Comparison of ENCODE assay signal across 1 cellular context in the genomic region with DNA sequence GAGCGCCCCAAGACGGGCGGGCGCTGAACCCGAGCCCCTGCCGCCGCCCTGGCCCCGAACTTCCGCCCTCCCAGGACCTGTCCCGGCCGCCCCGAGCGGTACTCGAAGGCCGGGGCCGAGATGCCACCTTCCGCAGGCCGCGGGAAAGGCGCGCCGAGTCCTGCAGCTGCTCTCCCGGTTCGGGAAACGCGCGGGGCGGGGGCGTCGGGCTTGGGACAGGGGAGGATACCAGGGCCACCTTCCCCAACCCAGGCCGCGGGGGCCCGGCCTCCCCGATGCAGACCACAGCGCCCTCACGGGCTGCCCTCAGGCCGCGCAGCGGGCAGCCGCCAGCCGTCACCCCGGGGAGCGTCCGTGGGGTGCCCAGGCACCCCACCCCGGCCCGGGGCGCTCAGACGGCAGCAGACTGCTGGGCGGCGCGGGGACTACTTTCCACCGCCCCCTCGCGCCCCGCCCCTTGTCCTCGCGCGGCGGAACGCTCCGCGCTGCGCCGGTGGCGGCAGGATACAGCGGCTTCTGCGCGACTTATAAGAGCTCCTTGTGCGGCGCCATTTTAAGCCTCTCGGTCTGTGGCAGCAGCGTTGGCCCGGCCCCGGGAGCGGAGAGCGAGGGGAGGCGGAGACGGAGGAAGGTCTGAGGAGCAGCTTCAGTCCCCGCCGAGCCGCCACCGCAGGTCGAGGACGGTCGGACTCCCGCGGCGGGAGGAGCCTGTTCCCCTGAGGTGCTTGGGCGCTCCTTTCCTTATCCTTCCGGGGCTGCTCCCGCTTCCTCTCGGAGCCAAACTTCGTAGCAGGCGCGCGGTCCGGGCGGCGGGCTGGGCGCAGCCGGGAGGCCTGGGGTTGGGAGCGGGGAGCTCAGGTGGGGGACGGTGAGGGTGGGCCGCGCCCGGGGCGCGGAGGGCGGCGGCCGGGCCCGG.
TF ChIP-seq lines count a peak whose summit lies in the region.

A gene (plus strand): TSS at position 556 of the 916 bp plus-strand sequence. CDS start 24,564 bp downstream, outside the sequence.

TF ChIP-seq in K562, 482 proteins besides CTCF, POLR2A, EP300 and RAD21 (continued from another document and continues in another):
- TF ChIP-seq NCOR1 (IDR thresholded peaks at IDR 0.05) = peak; percentile 62; the same call in 1 of the 2 replicates
- TF ChIP-seq ZNF24 (IDR thresholded peaks at IDR 0.05) = peak; percentile 72
- TF ChIP-seq, protein P1, sequence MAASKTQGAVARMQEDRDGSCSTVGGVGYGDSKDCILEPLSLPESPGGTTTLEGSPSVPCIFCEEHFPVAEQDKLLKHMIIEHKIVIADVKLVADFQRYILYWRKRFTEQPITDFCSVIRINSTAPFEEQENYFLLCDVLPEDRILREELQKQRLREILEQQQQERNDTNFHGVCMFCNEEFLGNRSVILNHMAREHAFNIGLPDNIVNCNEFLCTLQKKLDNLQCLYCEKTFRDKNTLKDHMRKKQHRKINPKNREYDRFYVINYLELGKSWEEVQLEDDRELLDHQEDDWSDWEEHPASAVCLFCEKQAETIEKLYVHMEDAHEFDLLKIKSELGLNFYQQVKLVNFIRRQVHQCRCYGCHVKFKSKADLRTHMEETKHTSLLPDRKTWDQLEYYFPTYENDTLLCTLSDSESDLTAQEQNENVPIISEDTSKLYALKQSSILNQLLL (CRISPR knock-in tag; IDR thresholded peaks at IDR 0.05; ENCODE audit: borderline replicate concordance) = no peak
- TF ChIP-seq SIN3A (IDR thresholded peaks at IDR 0.05; ENCODE audit: borderline replicate concordance in 2 of 2, control insufficient read depth in 1 of 2, low read depth in 2 of 2, low read length in 2 of 2) = peak; percentile 93 to 97
- TF ChIP-seq FOXA3 (CRISPR knock-in tag; conservative IDR thresholded peaks at IDR 0.05 in 1 of 2, IDR thresholded peaks at IDR 0.05 in 1 of 2) = peak in 1 of 2 experiments; percentile 29; a peak in 1 of 4 replicates
- TF ChIP-seq KAT7 (CRISPR knock-in tag; IDR thresholded peaks at IDR 0.05; ENCODE audit: borderline replicate concordance) = peak; percentile 58; the same call in 1 of the 2 replicates
- TF ChIP-seq, protein P2, sequence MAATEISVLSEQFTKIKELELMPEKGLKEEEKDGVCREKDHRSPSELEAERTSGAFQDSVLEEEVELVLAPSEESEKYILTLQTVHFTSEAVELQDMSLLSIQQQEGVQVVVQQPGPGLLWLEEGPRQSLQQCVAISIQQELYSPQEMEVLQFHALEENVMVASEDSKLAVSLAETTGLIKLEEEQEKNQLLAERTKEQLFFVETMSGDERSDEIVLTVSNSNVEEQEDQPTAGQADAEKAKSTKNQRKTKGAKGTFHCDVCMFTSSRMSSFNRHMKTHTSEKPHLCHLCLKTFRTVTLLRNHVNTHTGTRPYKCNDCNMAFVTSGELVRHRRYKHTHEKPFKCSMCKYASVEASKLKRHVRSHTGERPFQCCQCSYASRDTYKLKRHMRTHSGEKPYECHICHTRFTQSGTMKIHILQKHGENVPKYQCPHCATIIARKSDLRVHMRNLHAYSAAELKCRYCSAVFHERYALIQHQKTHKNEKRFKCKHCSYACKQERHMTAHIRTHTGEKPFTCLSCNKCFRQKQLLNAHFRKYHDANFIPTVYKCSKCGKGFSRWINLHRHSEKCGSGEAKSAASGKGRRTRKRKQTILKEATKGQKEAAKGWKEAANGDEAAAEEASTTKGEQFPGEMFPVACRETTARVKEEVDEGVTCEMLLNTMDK (IDR thresholded peaks at IDR 0.05; ENCODE audit: borderline replicate concordance, insufficient read depth, low read depth, low read length, poor library complexity, severe bottlenecking) = no peak
- TF ChIP-seq ZNF134 (CRISPR knock-in tag; conservative IDR thresholded peaks at IDR 0.05) = no peak
- TF ChIP-seq GABPB2 (CRISPR knock-in tag; conservative IDR thresholded peaks at IDR 0.05) = no peak
- no peak; the same call in 1 of the 2 replicates for TF ChIP-seq PHB (CRISPR knock-in tag; IDR thresholded peaks at IDR 0.05)
- TF ChIP-seq KLF10 (CRISPR knock-in tag; IDR thresholded peaks at IDR 0.05) = no peak
- peak in 1 of 2 experiments; percentile 79; a peak in 2 of 4 replicates for TF ChIP-seq RCOR1 (IDR thresholded peaks at IDR 0.05; ENCODE audit: borderline replicate concordance in 1 of 2, low read depth in 2 of 2, low read length in 2 of 2)
- TF ChIP-seq, protein P3, sequence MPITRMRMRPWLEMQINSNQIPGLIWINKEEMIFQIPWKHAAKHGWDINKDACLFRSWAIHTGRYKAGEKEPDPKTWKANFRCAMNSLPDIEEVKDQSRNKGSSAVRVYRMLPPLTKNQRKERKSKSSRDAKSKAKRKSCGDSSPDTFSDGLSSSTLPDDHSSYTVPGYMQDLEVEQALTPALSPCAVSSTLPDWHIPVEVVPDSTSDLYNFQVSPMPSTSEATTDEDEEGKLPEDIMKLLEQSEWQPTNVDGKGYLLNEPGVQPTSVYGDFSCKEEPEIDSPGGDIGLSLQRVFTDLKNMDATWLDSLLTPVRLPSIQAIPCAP (CRISPR knock-in tag; IDR thresholded peaks at IDR 0.05; ENCODE audit: borderline replicate concordance) = peak; percentile 69; the same call in 1 of the 2 replicates
- TF ChIP-seq, protein P4, sequence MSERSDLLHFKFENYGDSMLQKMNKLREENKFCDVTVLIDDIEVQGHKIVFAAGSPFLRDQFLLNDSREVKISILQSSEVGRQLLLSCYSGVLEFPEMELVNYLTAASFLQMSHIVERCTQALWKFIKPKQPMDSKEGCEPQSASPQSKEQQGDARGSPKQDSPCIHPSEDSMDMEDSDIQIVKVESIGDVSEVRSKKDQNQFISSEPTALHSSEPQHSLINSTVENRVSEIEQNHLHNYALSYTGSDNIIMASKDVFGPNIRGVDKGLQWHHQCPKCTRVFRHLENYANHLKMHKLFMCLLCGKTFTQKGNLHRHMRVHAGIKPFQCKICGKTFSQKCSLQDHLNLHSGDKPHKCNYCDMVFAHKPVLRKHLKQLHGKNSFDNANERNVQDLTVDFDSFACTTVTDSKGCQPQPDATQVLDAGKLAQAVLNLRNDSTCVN (CRISPR knock-in tag; IDR thresholded peaks at IDR 0.05) = no peak
- no peak for TF ChIP-seq MTF1 (CRISPR knock-in tag; IDR thresholded peaks at IDR 0.05; ENCODE audit: borderline replicate concordance)
- TF ChIP-seq KDM5B (IDR thresholded peaks at IDR 0.05; ENCODE audit: insufficient replicate concordance, low read depth, low read length) = peak; percentile 99
- TF ChIP-seq, protein P5, sequence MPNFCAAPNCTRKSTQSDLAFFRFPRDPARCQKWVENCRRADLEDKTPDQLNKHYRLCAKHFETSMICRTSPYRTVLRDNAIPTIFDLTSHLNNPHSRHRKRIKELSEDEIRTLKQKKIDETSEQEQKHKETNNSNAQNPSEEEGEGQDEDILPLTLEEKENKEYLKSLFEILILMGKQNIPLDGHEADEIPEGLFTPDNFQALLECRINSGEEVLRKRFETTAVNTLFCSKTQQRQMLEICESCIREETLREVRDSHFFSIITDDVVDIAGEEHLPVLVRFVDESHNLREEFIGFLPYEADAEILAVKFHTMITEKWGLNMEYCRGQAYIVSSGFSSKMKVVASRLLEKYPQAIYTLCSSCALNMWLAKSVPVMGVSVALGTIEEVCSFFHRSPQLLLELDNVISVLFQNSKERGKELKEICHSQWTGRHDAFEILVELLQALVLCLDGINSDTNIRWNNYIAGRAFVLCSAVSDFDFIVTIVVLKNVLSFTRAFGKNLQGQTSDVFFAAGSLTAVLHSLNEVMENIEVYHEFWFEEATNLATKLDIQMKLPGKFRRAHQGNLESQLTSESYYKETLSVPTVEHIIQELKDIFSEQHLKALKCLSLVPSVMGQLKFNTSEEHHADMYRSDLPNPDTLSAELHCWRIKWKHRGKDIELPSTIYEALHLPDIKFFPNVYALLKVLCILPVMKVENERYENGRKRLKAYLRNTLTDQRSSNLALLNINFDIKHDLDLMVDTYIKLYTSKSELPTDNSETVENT (CRISPR knock-in tag; IDR thresholded peaks at IDR 0.05) = no peak; the same call in none of the 2 replicates
- TF ChIP-seq GATAD2B (IDR thresholded peaks at IDR 0.05; ENCODE audit: borderline replicate concordance) = peak; percentile 95
- no peak for TF ChIP-seq ZNF384 (IDR thresholded peaks at IDR 0.05; ENCODE audit: low read depth, low read length)
- TF ChIP-seq ZKSCAN3 (CRISPR knock-in tag; IDR thresholded peaks at IDR 0.05) = no peak
- no peak for TF ChIP-seq IFI16 (CRISPR knock-in tag; IDR thresholded peaks at IDR 0.05)
- peak; percentile 89 for TF ChIP-seq CREM (IDR thresholded peaks at IDR 0.05; ENCODE audit: low read depth)
- TF ChIP-seq TAF7 (tag; IDR thresholded peaks at IDR 0.05) = peak; percentile 99
- TF ChIP-seq, protein P6, sequence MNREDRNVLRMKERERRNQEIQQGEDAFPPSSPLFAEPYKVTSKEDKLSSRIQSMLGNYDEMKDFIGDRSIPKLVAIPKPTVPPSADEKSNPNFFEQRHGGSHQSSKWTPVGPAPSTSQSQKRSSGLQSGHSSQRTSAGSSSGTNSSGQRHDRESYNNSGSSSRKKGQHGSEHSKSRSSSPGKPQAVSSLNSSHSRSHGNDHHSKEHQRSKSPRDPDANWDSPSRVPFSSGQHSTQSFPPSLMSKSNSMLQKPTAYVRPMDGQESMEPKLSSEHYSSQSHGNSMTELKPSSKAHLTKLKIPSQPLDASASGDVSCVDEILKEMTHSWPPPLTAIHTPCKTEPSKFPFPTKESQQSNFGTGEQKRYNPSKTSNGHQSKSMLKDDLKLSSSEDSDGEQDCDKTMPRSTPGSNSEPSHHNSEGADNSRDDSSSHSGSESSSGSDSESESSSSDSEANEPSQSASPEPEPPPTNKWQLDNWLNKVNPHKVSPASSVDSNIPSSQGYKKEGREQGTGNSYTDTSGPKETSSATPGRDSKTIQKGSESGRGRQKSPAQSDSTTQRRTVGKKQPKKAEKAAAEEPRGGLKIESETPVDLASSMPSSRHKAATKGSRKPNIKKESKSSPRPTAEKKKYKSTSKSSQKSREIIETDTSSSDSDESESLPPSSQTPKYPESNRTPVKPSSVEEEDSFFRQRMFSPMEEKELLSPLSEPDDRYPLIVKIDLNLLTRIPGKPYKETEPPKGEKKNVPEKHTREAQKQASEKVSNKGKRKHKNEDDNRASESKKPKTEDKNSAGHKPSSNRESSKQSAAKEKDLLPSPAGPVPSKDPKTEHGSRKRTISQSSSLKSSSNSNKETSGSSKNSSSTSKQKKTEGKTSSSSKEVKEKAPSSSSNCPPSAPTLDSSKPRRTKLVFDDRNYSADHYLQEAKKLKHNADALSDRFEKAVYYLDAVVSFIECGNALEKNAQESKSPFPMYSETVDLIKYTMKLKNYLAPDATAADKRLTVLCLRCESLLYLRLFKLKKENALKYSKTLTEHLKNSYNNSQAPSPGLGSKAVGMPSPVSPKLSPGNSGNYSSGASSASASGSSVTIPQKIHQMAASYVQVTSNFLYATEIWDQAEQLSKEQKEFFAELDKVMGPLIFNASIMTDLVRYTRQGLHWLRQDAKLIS (CRISPR knock-in tag; IDR thresholded peaks at IDR 0.05) = peak; percentile 94; the same call in 1 of the 2 replicates
- TF ChIP-seq, protein P7, sequence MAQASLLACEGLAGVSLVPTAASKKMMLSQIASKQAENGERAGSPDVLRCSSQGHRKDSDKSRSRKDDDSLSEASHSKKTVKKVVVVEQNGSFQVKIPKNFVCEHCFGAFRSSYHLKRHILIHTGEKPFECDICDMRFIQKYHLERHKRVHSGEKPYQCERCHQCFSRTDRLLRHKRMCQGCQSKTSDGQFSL (CRISPR knock-in tag; IDR thresholded peaks at IDR 0.05) = peak; percentile 76
- TF ChIP-seq, protein P7 (tag; IDR thresholded peaks at IDR 0.05) = no peak
- TF ChIP-seq PHB2 (IDR thresholded peaks at IDR 0.05; ENCODE audit: low read depth) = no peak
- TF ChIP-seq NFATC3 (IDR thresholded peaks at IDR 0.05) = no peak
